18 cellular contexts compared by ENCODE assay signal in genomic region chr10:123549761-123550454, GRCh38.
DNase-seq lines count a peak whose midpoint lies in the region; ATAC-seq and TF ChIP-seq lines count a peak whose summit lies in the region.
"Had no signal": no experiment of that assay in that cellular context is flagged by ENCODE, and none has a peak within 500 bp of the region (broad histone marks: within the 10 kb centered on the region; RNA-seq: fewer than 3 reads in every experiment).

No MANE protein-coding gene starts in this region.

- H3K27me3 Mint-ChIP-seq in natural killer cell treated with Interleukin-12 subunit alpha and Interleukin-12 subunit beta and Interleukin-15 and Interleukin-18, amount 100 ng/mL, for 72 hours: peaks cover 16 to 18% of the 10 kb centered on the region in 2 donors

- H3K4me3 Mint-ChIP-seq in natural killer cell treated with Interleukin-12 subunit alpha and Interleukin-12 subunit beta and Interleukin-15 and Interleukin-18, amount 100 ng/mL, for 72 hours: no peak overlapping the region
- H3K4me3 Mint-ChIP-seq: CD14-positive monocyte had no signal

- no peak for ATAC-seq in natural killer cell treated with Interleukin-12 subunit alpha and Interleukin-12 subunit beta and Interleukin-15 and Interleukin-18, amount 100 ng/mL, for 72 hours
- ATAC-seq: HepG2 had no signal

- H3K36me3 Mint-ChIP-seq in natural killer cell treated with Interleukin-12 subunit alpha and Interleukin-12 subunit beta and Interleukin-15 and Interleukin-18, amount 100 ng/mL, for 72 hours: peaks cover 1% of the 10 kb centered on the region
- H3K36me3 Mint-ChIP-seq: CD14-positive monocyte had no signal

- no peak for TF ChIP-seq CTCF in GM13976 (IDR thresholded peaks at IDR 0.05; ENCODE audit: borderline replicate concordance, control extremely low read depth, extremely low read depth, insufficient read depth, missing control alignments)
- TF ChIP-seq CTCF in coronary artery (IDR thresholded peaks at IDR 0.05): no peak

- peak; percentile 33 for DNase-seq in activated CD8-positive, alpha-beta memory T cell treated with anti-CD3 and anti-CD28 coated beads for 24 hours
- no peak for DNase-seq in activated CD8-positive, alpha-beta memory T cell treated with anti-CD3 and anti-CD28 coated beads, Interleukin-2, amount 50 U/mL, for 4 hours
- DNase-seq in GM13976 (ENCODE audit: low spot score): peak; percentile 5
- peak; percentile 33 for DNase-seq in coronary artery (ENCODE audit: low spot score)
- DNase-seq in GOT3 (lab: John Stamatoyannopoulos, UW): no peak
- DNase-seq in NCI-H2029 (lab: John Stamatoyannopoulos, UW): no peak
- DNase-seq in natural killer cell treated with Interleukin-12 subunit alpha and Interleukin-12 subunit beta and Interleukin-15 and Interleukin-18, amount 100 ng/mL, for 72 hours (ENCODE audit: low spot score): no peak
- DNase-seq: AML-193, HCEC 1CT, KBM-7, NCI-H1694, NCI-H446, PC-9, RPMI8226, SHP77 had no signal

- no peak overlapping the region for H3K27ac Mint-ChIP-seq in natural killer cell treated with Interleukin-12 subunit alpha and Interleukin-12 subunit beta and Interleukin-15 and Interleukin-18, amount 100 ng/mL, for 72 hours

- no peak overlapping the region for H3K27ac ChIP-seq in coronary artery
- H3K27ac ChIP-seq: HL-60, PC-9 had no signal

- in situ Hi-C loops in GM13976 (cut with MboI; ENCODE audit: low sequenced_read_pairs, unreplicated experiment): loop anchor here (5.0 to 10.0 kb wide), 3 partner anchors 158 to 505 kb away; no protein-coding TSS in a partner anchor

- no peaks in the 10 kb centered on the region for H3K9me3 Mint-ChIP-seq in natural killer cell treated with Interleukin-12 subunit alpha and Interleukin-12 subunit beta and Interleukin-15 and Interleukin-18, amount 100 ng/mL, for 72 hours

- no peaks in the 10 kb centered on the region for H3K4me1 Mint-ChIP-seq in natural killer cell treated with Interleukin-12 subunit alpha and Interleukin-12 subunit beta and Interleukin-15 and Interleukin-18, amount 100 ng/mL, for 72 hours (ENCODE audit: low read depth in 2 of 2)
- H3K4me1 Mint-ChIP-seq: CD14-positive monocyte had no signal

- H3K4me3 ChIP-seq in coronary artery: no peak overlapping the region
- H3K4me3 ChIP-seq: PC-9 had no signal

Comparison
In these comparisons a context has a peak if more than half of its experiments do, and no peak if none do; other contexts are left out.
1. DNase-seq: peak in activated CD8-positive, alpha-beta memory T cell treated with anti-CD3 and anti-CD28 coated beads for 24 hours (single experiment), GM13976 (single experiment) and coronary artery (single experiment); none in activated CD8-positive, alpha-beta memory T cell treated with anti-CD3 and anti-CD28 coated beads, Interleukin-2, amount 50 U/mL, for 4 hours (single experiment), GOT3 (single experiment), NCI-H2029 (single experiment) and natural killer cell treated with Interleukin-12 subunit alpha and Interleukin-12 subunit beta and Interleukin-15 and Interleukin-18, amount 100 ng/mL, for 72 hours (single experiment).